9 cellular contexts compared by ENCODE assay signal in genomic region chr11:22192642-22193347, GRCh38. TPM values are rescaled to one million over a fixed set of nuclear protein-coding genes. Genes with fewer than 3 reads are reported as not detected.
DNase-seq lines count a peak whose midpoint lies in the region; ATAC-seq, FAIRE-seq and TF ChIP-seq lines count a peak whose summit lies in the region.
"Had no signal": no experiment of that assay in that cellular context is flagged by ENCODE, and none has a peak within 500 bp of the region (broad histone marks: within the 10 kb centered on the region; RNA-seq: fewer than 3 reads in every experiment).

TSS of gene ANO5 (plus strand) at chr11:22193085. CDS start at chr11:22193493, 408 bp downstream.

- H3K27ac ChIP-seq in K562 (ENCODE audit: extremely low read depth, low read depth, low read length) (no peak within 1 kb of the TSS), iPS-18a (ENCODE audit: low read length) (no peak within 1 kb of the TSS)

- H3K9me3 ChIP-seq in K562 (replicated peaks; ENCODE audit: control insufficient read depth, insufficient read depth, low read depth, low read length) (no peaks in the 10 kb centered on the region), iPS-18a (ENCODE audit: control insufficient read depth, low read depth, low read length) (no peaks in the 10 kb centered on the region)

- no peak for TF ChIP-seq EP300 in K562 (IDR thresholded peaks at IDR 0.05; ENCODE audit: low read length)

- POLR2A ChIA-PET in K562 (lab: Yijun Ruan, JAX): interaction anchor here (1.3 kb wide), 1 partner anchor 10 kb away, joined by 4 read pairs; no protein-coding TSS in a partner anchor

- TF ChIP-seq RAD21 in K562 (CRISPR knock-in tag; conservative IDR thresholded peaks at IDR 0.05 in 1 of 2, IDR thresholded peaks at IDR 0.05 in 1 of 2): no peak

- under 1% methylated on average over 17 of the region's 56 CpGs for WGBS in K562 (ENCODE audit: insufficient coverage, low coverage, missing lambda C conversion rate)

- no peak for TF ChIP-seq POLR2A in K562 (conservative IDR thresholded peaks at IDR 0.05)

- CTCF ChIA-PET in K562 (lab: Yijun Ruan, JAX; ENCODE audit: low intra/inter-chr PET ratio): no interaction called here

- BruUV-seq in K562 (replicated peaks; lab: Mats Ljungman, UMichigan): no TSS peak

- DNase-seq in DMS153 treated with DMSO at 0.1 percent for 48 hours (lab: John Stamatoyannopoulos, UW; ENCODE audit: unreplicated experiment) (peak; percentile 29), DMS153 (lab: John Stamatoyannopoulos, UW) (no peak), HFF-Myc (ENCODE audit: extremely low read depth, low read depth) (no peak), NCI-H2171 treated with DMSO at 0.1 percent for 48 hours (lab: John Stamatoyannopoulos, UW) (peak; percentile 71), K562 (ENCODE audit: extremely low read depth in 1 of 4, low spot score in 3 of 4) (peak; percentile 42 to 47 (median 43)), retina (peak; percentile 75), NCI-H1436 treated with DMSO at 0.1 percent for 48 hours (lab: John Stamatoyannopoulos, UW) (no peak)

- FAIRE-seq in K562 (lab: Jason Lieb, UNC): no peak
- FAIRE-seq: A204.1 had no signal

- no peaks in the 10 kb centered on the region for H3K27me3 ChIP-seq in K562 (ENCODE audit: control insufficient read depth in 2 of 2, insufficient read depth in 2 of 2, low read length in 2 of 2)
- peaks cover 8% of the 10 kb centered on the region for H3K27me3 ChIP-seq in iPS-18a (ENCODE audit: control insufficient read depth, insufficient read depth, low read length)

- peak; percentile 93 for ATAC-seq in K562

- H3K36me3 ChIP-seq in K562 (ENCODE audit: control insufficient read depth, insufficient read depth, low read length) (no peaks in the 10 kb centered on the region), iPS-18a (ENCODE audit: control insufficient read depth, low read depth, low read length) (no peaks in the 10 kb centered on the region)

- no peak for TF ChIP-seq CTCF in HFF-Myc (IDR thresholded peaks at IDR 0.05; ENCODE audit: low read depth, low read length, missing control alignments)
- TF ChIP-seq CTCF in K562 (IDR thresholded peaks at IDR 0.05 in 2 of 3, conservative IDR thresholded peaks at IDR 0.05 in 1 of 3; ENCODE audit: insufficient read depth in 2 of 3, low read depth in 1 of 3, low read length in 3 of 3): no peak

- intact Hi-C loops in K562 (cut with micrococcal nuclease): no loop called here

- no peaks in the 10 kb centered on the region for H4K20me1 ChIP-seq in K562 (replicated peaks; ENCODE audit: control insufficient read depth, insufficient read depth, low read length)

- H3K4me3 ChIP-seq in HFF-Myc (replicated peaks; ENCODE audit: low read depth, low read length) (peak within 1 kb of the TSS; percentile 17; the same call in 1 of the 2 replicates), K562 (peak within 1 kb of the TSS; percentile 46), iPS-18a (ENCODE audit: low read length) (peak within 1 kb of the TSS; percentile 89)

- in situ Hi-C loops in K562 (cut with MboI): no loop called here

- H3K4me2 ChIP-seq in K562 (ENCODE audit: insufficient read depth, low read length): peak within 1 kb of the TSS; percentile 63

- no peaks in the 10 kb centered on the region for H3K79me2 ChIP-seq in K562 (ENCODE audit: control insufficient read depth, insufficient read depth, low read length)

- H3K9me1 ChIP-seq in K562 (ENCODE audit: control insufficient read depth, insufficient read depth, low read length): no peaks in the 10 kb centered on the region

- H3K9ac ChIP-seq in K562 (ENCODE audit: insufficient read depth in 1 of 2, low read depth in 2 of 2, low read length in 2 of 2): peak within 1 kb of the TSS; percentile 35 to 79; a peak in 3 of 4 replicates
- peak within 1 kb of the TSS; percentile 65 for H3K9ac ChIP-seq in iPS-18a (ENCODE audit: low read length)

- H2AFZ ChIP-seq in K562 (ENCODE audit: low read depth, low read length): peak within 1 kb of the TSS; percentile 93

- H3K4me1 ChIP-seq in K562 (replicated peaks in 1 of 2; ENCODE audit: control insufficient read depth in 2 of 2, insufficient read depth in 2 of 2, low read length in 2 of 2) (peaks cover 0 to 13% of the 10 kb centered on the region in 2 experiments; a peak in 2 of 5 replicates), iPS-18a (ENCODE audit: control insufficient read depth, low read depth, low read length) (peaks cover 9% of the 10 kb centered on the region)

TF ChIP-seq in K562, 482 proteins besides CTCF, POLR2A, EP300 and RAD21 (continues in another document):
- TF ChIP-seq VEZF1 (CRISPR knock-in tag; IDR thresholded peaks at IDR 0.05) (peak; percentile 43; the same call in 1 of the 2 replicates), CHD2 (IDR thresholded peaks at IDR 0.05; ENCODE audit: low read depth, low read length) (no peak), PRDM10 (IDR thresholded peaks at IDR 0.05; ENCODE audit: partially characterized antibody) (peak; percentile 62), ZFP91 (CRISPR knock-in tag; IDR thresholded peaks at IDR 0.05) (no peak)

RNA-seq across cellular contexts. Expression of gene ANO5, which starts in this region (rescaled TPM):
- 0.19 and 1.4 TPM in 2 replicates for total RNA-seq in K562 (2011; cell fraction: chromatin; rRNA removed; ENCODE audit: low replicate concordance)
- total RNA-seq in K562 (2011; cell fraction: nucleolus; rRNA removed): 0.17 and 0.79 TPM in 2 replicates
- 0.84 and 1.7 TPM in 2 replicates for total RNA-seq in K562 (2011; cell fraction: nucleoplasm; rRNA removed)
- 0.20 and 0.27 TPM in 2 replicates for total RNA-seq in K562 (2014; rRNA removed)
- 0.54 and 0.58 TPM in 2 replicates for total RNA-seq in K562 (2014; rRNA removed; fragmentation: Illumina TruSeq; extraction: Trizol)
- 0.36 and 0.75 TPM in 2 replicates for total RNA-seq in K562 (2015; rRNA removed; fragmentation: Illumina TruSeq; extraction: Trizol)
- 0.34 and 0.51 TPM in 2 replicates for total RNA-seq in K562 (2021)
- 0.03 and 0.33 TPM in 2 replicates for polyA plus RNA-seq in K562 (2011; rRNA removed)
- polyA plus RNA-seq in K562 (2011; cell fraction: cytosol; rRNA removed): 0.18 TPM in 1 of 2 replicates, not detected in the other
- polyA plus RNA-seq in K562 (2011; cell fraction: nucleus; rRNA removed): 0.31 and 0.63 TPM in 2 replicates
- 0.34 and 0.50 TPM in 2 replicates for polyA plus RNA-seq in K562 (2012)
- polyA plus RNA-seq in K562 (2014; fragmentation: Illumina TruSeq; extraction: Trizol): 0.22 and 0.28 TPM in 2 replicates
- polyA plus RNA-seq in K562 (2014; fragmentation: Nextera tagmentation; extraction: Ambion mirVana): under 1 TPM; 0.23 to 0.24 TPM
- polyA plus RNA-seq in K562 (2014; rRNA removed): 0.16 and 0.42 TPM in 2 replicates
- 0.12 and 0.84 TPM in 2 replicates for polyA minus RNA-seq in K562 (2011; rRNA and poly(A)+ RNA removed)
- polyA minus RNA-seq in K562 (2011; cell fraction: cytosol; rRNA and poly(A)+ RNA removed): 0.38 TPM in 1 of 2 replicates, not detected in the other
- 0.27 and 0.44 TPM in 2 replicates for polyA minus RNA-seq in K562 (2011; cell fraction: nucleus; rRNA and poly(A)+ RNA removed)

Comparison
In these comparisons a context has a peak if more than half of its experiments do, and no peak if none do; other contexts are left out.
1. DNase-seq: peak in DMS153 treated with DMSO at 0.1 percent for 48 hours (single experiment), NCI-H2171 treated with DMSO at 0.1 percent for 48 hours (single experiment), K562 (4 of 4) and retina (single experiment); none in DMS153 (single experiment), HFF-Myc (single experiment) and NCI-H1436 treated with DMSO at 0.1 percent for 48 hours (single experiment).
2. H3K4me3 ChIP-seq: peak in every context shown above with its lines; median percentile 89 in iPS-18a; 46 in K562; 17 in HFF-Myc.